In genomic region chr5:119366537-119366874, GRCh38 we compare ENCODE assay signal across 10 cellular contexts. TPM values are rescaled to one million over a fixed set of nuclear protein-coding genes. Genes with fewer than 3 reads are reported as not detected.
A peak's percentile ranks its signal among the peaks of the same experiment; 100 is the strongest.
DNase-seq lines count a peak whose midpoint lies in the region; ATAC-seq, FAIRE-seq and TF ChIP-seq lines count a peak whose summit lies in the region.
"Had no signal": no experiment of that assay in that cellular context is flagged by ENCODE, and none has a peak within 500 bp of the region (broad histone marks: within the 10 kb centered on the region; RNA-seq: fewer than 3 reads in every experiment).

No MANE protein-coding gene starts in this region.

- TF ChIP-seq CTCF in RWPE2 (IDR thresholded peaks at IDR 0.05; ENCODE audit: poor library complexity, severe bottlenecking) = no peak
- TF ChIP-seq CTCF in natural killer cell (IDR thresholded peaks at IDR 0.05) = no peak

- peak overlapping the region; percentile 66 for H3K27ac ChIP-seq in RWPE2 (ENCODE audit: poor library complexity, severe bottlenecking)

- no peak for TF ChIP-seq POLR2A in GM12892 (IDR thresholded peaks at IDR 0.05; ENCODE audit: low read depth, low read length)

- ATAC-seq in GM21576 (IDR thresholded peaks at IDR 0.05; ENCODE audit: unreplicated experiment) = peak; percentile 30
- no peak for ATAC-seq in RWPE2 (ENCODE audit: low read depth)
- ATAC-seq in natural killer cell = peak in 2 of 3 donors; percentile 34 to 38
- ATAC-seq: left colon had no signal

- H3K9me3 Mint-ChIP-seq in natural killer cell = no peaks in the 10 kb centered on the region

- no peaks in the 10 kb centered on the region for H3K27me3 Mint-ChIP-seq in natural killer cell (ENCODE audit: low read depth in 2 of 2)

- no peaks in the 10 kb centered on the region for H3K36me3 Mint-ChIP-seq in natural killer cell

- peaks cover 76 to 82% of the 10 kb centered on the region in 2 donors for H3K4me1 Mint-ChIP-seq in natural killer cell

- intact Hi-C loops in natural killer cell (cut with micrococcal nuclease) = no loop called here

- peaks cover 39% of the 10 kb centered on the region for H3K4me1 ChIP-seq in RWPE2 (ENCODE audit: insufficient read depth, poor library complexity, severe bottlenecking)

- H3K4me3 ChIP-seq in RWPE2 (ENCODE audit: severe bottlenecking) (no peak overlapping the region), H7 (ENCODE audit: insufficient read depth, low read depth, low read length) (no peak overlapping the region)

- H3K27me3 ChIP-seq in RWPE2 (ENCODE audit: insufficient read depth, poor library complexity, severe bottlenecking) (no peaks in the 10 kb centered on the region), H7 (ENCODE audit: control insufficient read depth, insufficient read depth, low read length) (no peaks in the 10 kb centered on the region)

- H3K9me3 ChIP-seq in RWPE2 (ENCODE audit: severe bottlenecking) = no peaks in the 10 kb centered on the region

- no peaks in the 10 kb centered on the region for H3K36me3 ChIP-seq in RWPE2 (ENCODE audit: low read depth)
- H3K36me3 ChIP-seq in H7 (replicated peaks; ENCODE audit: control insufficient read depth, insufficient read depth, low read length) = no peaks in the 10 kb centered on the region

- peak; percentile 82 for FAIRE-seq in GM12892 (lab: Jason Lieb, UNC)

- DNase-seq in GM12892 (ENCODE audit: insufficient read length) (no peak), RWPE2 (ENCODE audit: low spot score) (no peak), natural killer cell (no peak), NAMALWA (ENCODE audit: low spot score) (no peak), H7 (no peak), retina (no peak)
- DNase-seq in stimulated activated CD4-positive, alpha-beta T cell treated with anti-CD3 and anti-CD28 coated beads, Interleukin-2, amount 100 ng/mL, for 48 hours = no peak
- DNase-seq: DMS 273 treated with DMSO at 0.1 percent for 48 hours, left colon had no signal

- peak overlapping the region; percentile 15 for H3K4me3 Mint-ChIP-seq in natural killer cell

- H3K27ac Mint-ChIP-seq in natural killer cell = peak overlapping the region; percentile 84 to 91

RNA-seq across cellular contexts. Expression of gene TNFAIP8, which starts 10.7 kb away (rescaled TPM):
- polyA plus RNA-seq in GM12892 (2012; ENCODE audit: missing spikeins) = 104 TPM
- 10 to 100 TPM; 47.6 to 87.5 (median 76.3) TPM for total RNA-seq in natural killer cell
- 38.6 and 45.8 TPM in 2 replicates for total RNA-seq in H7 (2014; rRNA removed; shearing (Covaris generic))
